34 cellular contexts compared by ENCODE assay signal in genomic region chr10:15408557-15408956, GRCh38.
"Had no signal": no experiment of that assay in that cellular context is flagged by ENCODE, and none has a peak within 500 bp of the region (broad histone marks: within the 10 kb centered on the region; RNA-seq: fewer than 3 reads in every experiment).

No MANE protein-coding gene starts in this region.

- ATAC-seq: activated naive CD4-positive, alpha-beta T cell treated with anti-CD3 and anti-CD28 coated beads, Interleukin-2, amount 50 U/mL, for 72 hours; activated naive CD8-positive, alpha-beta T cell treated with anti-CD3 and anti-CD28 coated beads, Interleukin-2, amount 50 U/mL, for 24 hours; activated T-cell treated with anti-CD3 and anti-CD28 coated beads, Interleukin-2, amount 50 U/mL, for 4 hours; activated T-cell treated with anti-CD3 and anti-CD28 coated beads, Interleukin-2, amount 50 U/mL, for 72 hours; activated T-helper 17 cell treated with anti-CD3 and anti-CD28 coated beads, Interleukin-2, amount 50 U/mL, for 72 hours; body of pancreas had no signal

- FAIRE-seq: astrocyte, bronchial epithelial cell had no signal

- H3K9me3 ChIP-seq: adrenal gland, ascending aorta, body of pancreas had no signal

- H3K36me3 ChIP-seq: adrenal gland, ascending aorta, brain microvascular endothelial cell, breast epithelium, cardiac muscle cell had no signal

- H3K27me3 ChIP-seq: adrenal gland, ascending aorta, body of pancreas, brain microvascular endothelial cell, breast epithelium, cardiac muscle cell had no signal

- H3K4me1 ChIP-seq: adrenal gland, ascending aorta, body of pancreas, breast epithelium had no signal

- H3K4me3 ChIP-seq: adrenal gland, ascending aorta, body of pancreas, breast epithelium, cardiac muscle cell had no signal

- H3K27ac ChIP-seq: adrenal gland, ascending aorta, body of pancreas, brain microvascular endothelial cell, breast epithelium, cardiac muscle cell had no signal

- DNase-seq: activated effector memory CD4-positive, alpha-beta T cell treated with anti-CD3 and anti-CD28 coated beads, Interleukin-2, amount 50 U/mL, for 16 hours; activated effector memory CD4-positive, alpha-beta T cell treated with Interleukin-2 at 50 U/mL for 16 hours; activated gamma-delta T cell; activated gamma-delta T cell treated with Interleukin-2 at 50 U/mL for 16 hours; activated naive CD4-positive, alpha-beta T cell; activated naive CD4-positive, alpha-beta T cell treated with anti-CD3 and anti-CD28 coated beads for 36 hours; activated naive CD4-positive, alpha-beta T cell treated with anti-CD3 and anti-CD28 coated beads, Interleukin-2, amount 10 ng/mL, durations not matched to agents 7 days and 5 days; activated naive CD4-positive, alpha-beta T cell treated with anti-CD3 and anti-CD28 coated beads, Interleukin-2, amount 50 U/mL, for 16 hours; activated naive CD4-positive, alpha-beta T cell treated with Interleukin-2 at 50 U/mL for 16 hours; activated naive CD8-positive, alpha-beta T cell treated with anti-CD3 and anti-CD28 coated beads for 36 hours; activated naive CD8-positive, alpha-beta T cell treated with anti-CD3 and anti-CD28 coated beads, Interleukin-2, amount 10 ng/mL, durations not matched to agents 7 days and 5 days; activated naive CD8-positive, alpha-beta T cell treated with anti-CD3 and anti-CD28 coated beads, Interleukin-2, amount 50 U/mL, for 24 hours; activated T-cell treated with anti-CD3 and anti-CD28 coated beads, Interleukin-2, amount 50 U/mL, for 1 hour; activated T-cell treated with anti-CD3 and anti-CD28 coated beads, Interleukin-2, amount 50 U/mL, for 24 hours; activated T-cell treated with anti-CD3 and anti-CD28 coated beads, Interleukin-2, amount 50 U/mL, for 4 hours; activated T-cell treated with anti-CD3 and anti-CD28 coated beads, Interleukin-2, amount 50 U/mL, for 48 hours; activated T-cell treated with anti-CD3 and anti-CD28 coated beads, Interleukin-2, amount 50 U/mL, for 72 hours; adrenal gland; amniotic stem cell; amygdala; anterior cingulate cortex; aorta; body of pancreas; brain microvascular endothelial cell; caudate nucleus; central memory CD4-positive, alpha-beta T cell; cerebellar nuclear complex had no signal
